1 cellular context compared by ENCODE assay signal in the genomic region with DNA sequence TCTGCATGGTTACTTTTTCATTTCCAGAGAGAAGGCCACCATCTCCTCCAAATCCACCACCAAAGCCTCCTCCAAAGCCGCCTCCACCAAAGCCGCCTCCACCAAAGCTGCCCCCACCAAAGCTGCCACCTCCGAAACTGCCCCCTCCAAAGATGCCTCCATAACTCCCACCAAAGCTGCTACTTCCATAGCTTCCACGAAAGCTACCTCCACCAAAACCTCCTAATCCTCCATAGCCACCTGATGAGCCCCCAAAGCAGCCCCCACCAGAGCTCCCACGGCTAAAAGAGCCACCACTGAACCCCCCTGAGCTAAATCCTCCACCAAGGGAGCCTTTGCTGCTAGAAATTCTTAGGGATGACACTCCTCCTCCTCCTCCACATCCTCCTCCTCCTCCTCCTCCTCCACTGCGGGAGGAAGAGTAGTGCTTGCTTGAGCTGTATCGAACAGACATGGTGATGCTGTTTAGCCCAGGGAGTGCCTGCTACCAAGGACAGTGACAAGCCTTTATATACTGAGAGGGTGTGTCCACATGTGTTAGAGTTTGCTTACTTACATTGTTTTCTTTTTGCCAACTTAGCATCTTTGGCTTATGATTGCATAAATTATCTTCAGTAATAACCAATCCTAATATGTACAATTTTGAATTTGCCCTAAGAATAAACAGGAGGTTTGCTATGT.
TF ChIP-seq lines count a peak whose summit lies in the region.

A gene (minus strand): TSS at position 483 of the 681 bp plus-strand sequence. CDS start 29 bp downstream, at position 454.

TF ChIP-seq in HCT116, 20 proteins besides CTCF, POLR2A, EP300 and RAD21 (continued from another document):
- TF ChIP-seq, protein P1, sequence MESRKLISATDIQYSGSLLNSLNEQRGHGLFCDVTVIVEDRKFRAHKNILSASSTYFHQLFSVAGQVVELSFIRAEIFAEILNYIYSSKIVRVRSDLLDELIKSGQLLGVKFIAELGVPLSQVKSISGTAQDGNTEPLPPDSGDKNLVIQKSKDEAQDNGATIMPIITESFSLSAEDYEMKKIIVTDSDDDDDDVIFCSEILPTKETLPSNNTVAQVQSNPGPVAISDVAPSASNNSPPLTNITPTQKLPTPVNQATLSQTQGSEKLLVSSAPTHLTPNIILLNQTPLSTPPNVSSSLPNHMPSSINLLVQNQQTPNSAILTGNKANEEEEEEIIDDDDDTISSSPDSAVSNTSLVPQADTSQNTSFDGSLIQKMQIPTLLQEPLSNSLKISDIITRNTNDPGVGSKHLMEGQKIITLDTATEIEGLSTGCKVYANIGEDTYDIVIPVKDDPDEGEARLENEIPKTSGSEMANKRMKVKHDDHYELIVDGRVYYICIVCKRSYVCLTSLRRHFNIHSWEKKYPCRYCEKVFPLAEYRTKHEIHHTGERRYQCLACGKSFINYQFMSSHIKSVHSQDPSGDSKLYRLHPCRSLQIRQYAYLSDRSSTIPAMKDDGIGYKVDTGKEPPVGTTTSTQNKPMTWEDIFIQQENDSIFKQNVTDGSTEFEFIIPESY (IDR thresholded peaks at IDR 0.05; ENCODE audit: extremely low read depth, insufficient replicate concordance, low read length): no peak
- TF ChIP-seq, protein P2, sequence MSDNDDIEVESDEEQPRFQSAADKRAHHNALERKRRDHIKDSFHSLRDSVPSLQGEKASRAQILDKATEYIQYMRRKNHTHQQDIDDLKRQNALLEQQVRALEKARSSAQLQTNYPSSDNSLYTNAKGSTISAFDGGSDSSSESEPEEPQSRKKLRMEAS (IDR thresholded peaks at IDR 0.05): no peak
